ENCODE assay signal across 11 cellular contexts in the genomic region with DNA sequence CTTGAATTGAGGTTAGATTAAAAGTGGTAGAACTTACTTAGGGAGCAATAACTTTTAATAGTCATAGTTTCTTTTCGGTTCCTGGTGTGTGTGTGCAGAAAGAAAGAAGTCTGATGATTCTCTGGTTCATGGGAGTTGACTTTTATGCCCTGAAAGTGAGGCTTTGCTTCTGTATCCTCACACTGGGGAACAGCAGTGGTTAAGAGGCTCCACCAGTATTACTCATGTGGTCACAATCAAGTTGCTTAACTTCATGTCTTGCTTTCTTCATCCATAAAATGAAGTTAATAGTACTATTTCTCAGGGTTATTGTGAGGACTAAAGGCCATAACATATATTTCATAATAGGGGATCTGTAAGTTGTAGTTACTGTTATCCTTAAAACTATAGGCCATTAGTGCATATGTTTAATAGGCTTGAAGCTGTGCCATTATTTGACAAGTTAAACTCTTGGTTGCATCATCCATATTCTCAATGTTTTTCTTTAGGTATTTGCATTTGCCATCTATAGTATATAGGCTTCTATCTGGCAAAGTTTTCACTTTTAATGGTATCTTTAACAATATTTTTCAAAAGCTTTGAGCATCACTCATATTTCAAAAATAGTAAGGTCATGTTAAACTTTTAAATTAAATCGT.
DNase-seq lines count a peak whose midpoint lies in the region; ATAC-seq and TF ChIP-seq lines count a peak whose summit lies in the region.
"Had no signal": no experiment of that assay in that cellular context is flagged by ENCODE, and none has a peak within 500 bp of the region (broad histone marks: within the 10 kb centered on the region; RNA-seq: fewer than 3 reads in every experiment).

No MANE protein-coding gene starts in this region.

- H3K4me3 ChIP-seq in brain microvascular endothelial cell (ENCODE audit: low read depth, low read length) (no peak overlapping the region), Karpas-422 (ENCODE audit: low read length) (no peak overlapping the region)

- H3K27me3 Mint-ChIP-seq in T-helper 17 cell = no peaks in the 10 kb centered on the region

- H3K9me2 ChIP-seq in Karpas-422 (replicated peaks; ENCODE audit: insufficient read depth, low read length) = no peaks in the 10 kb centered on the region

- DNase-seq in EL (peak; percentile 29), brain microvascular endothelial cell (peak; percentile 20), NCI-H748 treated with DMSO at 0.1 percent for 48 hours (lab: John Stamatoyannopoulos, UW) (no peak), Karpas-422 (no peak), T-helper 17 cell (no peak)
- DNase-seq: activated CD4-positive, alpha-beta T cell treated with anti-CD3 and anti-CD28 coated beads, Interleukin-2, amount 50 U/mL, for 1 hour; DMS 273 treated with DMSO at 0.1 percent for 48 hours had no signal

- no peaks in the 10 kb centered on the region for H3K79me2 ChIP-seq in Karpas-422 (ENCODE audit: low read length)

- no peak overlapping the region for H3K9ac ChIP-seq in Karpas-422 (ENCODE audit: low read length)

- H3K27ac ChIP-seq in brain microvascular endothelial cell (no peak overlapping the region), Karpas-422 (ENCODE audit: low read length) (no peak overlapping the region)
- H3K27ac ChIP-seq: epithelial cell of prostate had no signal

- H2AFZ ChIP-seq in Karpas-422 (ENCODE audit: low read length) = no peak overlapping the region

- no peak overlapping the region for H3K4me3 Mint-ChIP-seq in T-helper 17 cell

- no peaks in the 10 kb centered on the region for H4K20me1 ChIP-seq in Karpas-422 (ENCODE audit: insufficient read depth, low read depth, low read length)

- no peak for TF ChIP-seq CTCF in brain microvascular endothelial cell (IDR thresholded peaks at IDR 0.05; ENCODE audit: low read depth, low read length, missing control alignments)

- no peak overlapping the region for H3K4me2 ChIP-seq in Karpas-422 (ENCODE audit: low read depth, low read length, poor library complexity, severe bottlenecking)

- no peaks in the 10 kb centered on the region for H3K27me3 ChIP-seq in brain microvascular endothelial cell (replicated peaks)
- H3K27me3 ChIP-seq in Karpas-422 (ENCODE audit: low read length) = no peaks in the 10 kb centered on the region

- no peaks in the 10 kb centered on the region for H3K36me3 Mint-ChIP-seq in T-helper 17 cell (ENCODE audit: low read depth)

- no peaks in the 10 kb centered on the region for H3K4me1 Mint-ChIP-seq in T-helper 17 cell

- H3K9me3 ChIP-seq in Karpas-422 (ENCODE audit: low read length) (no peaks in the 10 kb centered on the region), T-helper 17 cell (ENCODE audit: control insufficient read depth, low read length, poor library complexity, severe bottlenecking) (no peaks in the 10 kb centered on the region)

- H3K27ac Mint-ChIP-seq in T-helper 17 cell = no peak overlapping the region

- ATAC-seq in GM21367 (IDR thresholded peaks at IDR 0.05; ENCODE audit: unreplicated experiment) (peak; percentile 86), HG03432 (IDR thresholded peaks at IDR 0.05; ENCODE audit: unreplicated experiment) (peak; percentile 88), T-helper 17 cell (no peak), esophagus mucosa (no peak)

- H3K36me3 ChIP-seq in brain microvascular endothelial cell (replicated peaks) = no peaks in the 10 kb centered on the region
- no peaks in the 10 kb centered on the region for H3K36me3 ChIP-seq in Karpas-422 (ENCODE audit: insufficient read depth, low read length)

- peaks cover 6% of the 10 kb centered on the region for H3K4me1 ChIP-seq in Karpas-422 (ENCODE audit: low read length)

- in situ Hi-C loops in brain microvascular endothelial cell (cut with HindIII; ENCODE audit: low pct_ligation_motif_present, low sequenced_read_pairs) = no loop called here

Comparison
In these comparisons a context has a peak if more than half of its experiments do, and no peak if none do; other contexts are left out.
1. DNase-seq: peak in EL (single experiment) and brain microvascular endothelial cell (single experiment); none in NCI-H748 treated with DMSO at 0.1 percent for 48 hours (single experiment), Karpas-422 (single experiment) and T-helper 17 cell (0 of 3).
2. ATAC-seq: peak in GM21367 (single experiment) and HG03432 (single experiment); none in T-helper 17 cell (single experiment) and esophagus mucosa (single experiment).